Comparison of ENCODE assay signal across 20 cellular contexts in the genomic region with DNA sequence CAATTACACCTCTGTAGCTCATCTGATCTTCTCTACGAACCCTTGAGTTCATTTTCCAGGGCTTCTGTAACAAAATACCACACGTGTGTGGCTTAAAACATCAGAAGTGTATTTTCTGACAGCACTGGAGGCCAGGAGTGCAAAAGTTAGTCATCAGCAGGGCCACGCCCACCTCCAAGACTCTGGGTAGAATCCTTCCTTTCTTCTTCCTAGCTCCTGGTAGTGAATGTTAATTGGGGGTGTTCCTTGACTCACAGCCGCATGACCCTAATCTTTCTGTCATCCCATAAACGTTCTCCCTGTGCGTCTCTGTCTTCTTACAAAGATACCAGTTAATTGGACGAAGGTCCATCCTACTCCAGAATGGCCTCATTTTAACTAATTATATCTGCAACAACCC.
A peak's percentile ranks its signal among the peaks of the same experiment; 100 is the strongest.
DNase-seq lines count a peak whose midpoint lies in the region; ATAC-seq and TF ChIP-seq lines count a peak whose summit lies in the region.
"Had no signal": no experiment of that assay in that cellular context is flagged by ENCODE, and none has a peak within 500 bp of the region (broad histone marks: within the 10 kb centered on the region; RNA-seq: fewer than 3 reads in every experiment).

No MANE protein-coding gene starts in this region.

- no peaks in the 10 kb centered on the region for H4K20me1 ChIP-seq in GM23338 (replicated peaks; ENCODE audit: insufficient read depth)

- no peak overlapping the region for H3K27ac Mint-ChIP-seq in GM23338
- H3K27ac Mint-ChIP-seq: CD8-positive, alpha-beta T cell had no signal

- no peaks in the 10 kb centered on the region for H3K36me3 Mint-ChIP-seq in GM23338 (ENCODE audit: low read depth)
- H3K36me3 Mint-ChIP-seq: CD8-positive, alpha-beta T cell had no signal

- H3K9me3 Mint-ChIP-seq in GM23338, result no peaks in the 10 kb centered on the region; the same call in 2 of the 3 replicates

- no peaks in the 10 kb centered on the region for H3K36me3 ChIP-seq in GM23338 (ENCODE audit: insufficient read depth)
- H3K36me3 ChIP-seq: SJSA1 had no signal

- no peak for ATAC-seq in GM23338
- ATAC-seq: CD8-positive, alpha-beta T cell; HepG2; Right ventricle myocardium inferior had no signal

- peaks cover 3% of the 10 kb centered on the region; the same call in 2 of the 3 replicates for H3K4me1 Mint-ChIP-seq in GM23338

- H3K27me3 ChIP-seq in GM23338 (ENCODE audit: insufficient read depth), result no peaks in the 10 kb centered on the region
- H3K27me3 ChIP-seq: SJSA1 had no signal

- peaks cover 2% of the 10 kb centered on the region for H3K27me3 Mint-ChIP-seq in GM23338 (ENCODE audit: insufficient read depth, low read depth, poor library complexity)

- no peak overlapping the region for H3K4me2 ChIP-seq in GM23338

- H2AFZ ChIP-seq in GM23338, result peak overlapping the region; percentile 72; the same call in 1 of the 2 replicates

- TF ChIP-seq CTCF in GM23338 (conservative IDR thresholded peaks at IDR 0.05; ENCODE audit: low read depth in 2 of 2), result no peak

- no peaks in the 10 kb centered on the region for H3F3A ChIP-seq in GM23338 (replicated peaks; ENCODE audit: low read depth)

- H3K27ac ChIP-seq in GM23338 (ENCODE audit: low read depth), result no peak overlapping the region
- H3K27ac ChIP-seq: SJSA1 had no signal

- no peak overlapping the region for H3K4me3 Mint-ChIP-seq in GM23338
- H3K4me3 Mint-ChIP-seq: CD8-positive, alpha-beta T cell had no signal

- no peak overlapping the region for H3K4me3 ChIP-seq in GM23338
- H3K4me3 ChIP-seq: SJSA1 had no signal

- no peaks in the 10 kb centered on the region for H3K9me2 ChIP-seq in GM23338 (ENCODE audit: insufficient read depth)

- H3K79me2 ChIP-seq in GM23338 (replicated peaks; ENCODE audit: insufficient read depth), result no peaks in the 10 kb centered on the region

- DNase-seq in GM23338 (ENCODE audit: low spot score), result no peak
- DNase-seq in RPMI7951 (ENCODE audit: low read depth), result peak; percentile 7
- DNase-seq in foreskin melanocyte, result peak; percentile 9
- DNase-seq in NCI-H2196 treated with DMSO at 0.1 percent for 48 hours (lab: John Stamatoyannopoulos, UW; ENCODE audit: unreplicated experiment), result no peak
- no peak for DNase-seq in activated CD4-positive, alpha-beta T cell treated with anti-CD3 and anti-CD28 coated beads, Interleukin-2, amount 50 U/mL, for 48 hours
- no peak for DNase-seq in SKM-1 (lab: John Stamatoyannopoulos, UW; ENCODE audit: unreplicated experiment)
- no peak for DNase-seq in NCI-H524 (lab: John Stamatoyannopoulos, UW)
- DNase-seq: C1 segment of cervical spinal cord; CD8-positive, alpha-beta T cell; DMS53; EL; KG1; NCI-H1105; NCI-H2081; NCI-H2171; NCI-H526 treated with DMSO at 0.1 percent for 48 hours; OCI-M1 had no signal

- H3K4me1 ChIP-seq in GM23338 (ENCODE audit: insufficient read depth), result no peaks in the 10 kb centered on the region; the same call in 1 of the 2 replicates
- H3K4me1 ChIP-seq: SJSA1 had no signal

TF ChIP-seq in GM23338, 12 proteins besides CTCF, POLR2A, EP300 and RAD21:
- TF ChIP-seq ZNF114 (CRISPR knock-in tag; IDR thresholded peaks at IDR 0.05) (no peak), EZH2phosphoT487 (IDR thresholded peaks at IDR 0.05; ENCODE audit: unreplicated experiment) (no peak), ETS1 (IDR thresholded peaks at IDR 0.05) (no peak), CREB1 (CRISPR knock-in tag; IDR thresholded peaks at IDR 0.05; ENCODE audit: low read depth) (no peak), EZH2 (IDR thresholded peaks at IDR 0.05; ENCODE audit: low read depth, unreplicated experiment) (no peak), REST (IDR thresholded peaks at IDR 0.05; ENCODE audit: unreplicated experiment) (no peak), ZNF462 (CRISPR knock-in tag; IDR thresholded peaks at IDR 0.05) (no peak)

Comparison
In these comparisons a context has a peak if more than half of its experiments do, and no peak if none do; other contexts are left out.
1. DNase-seq: peak in RPMI7951 (single experiment) and foreskin melanocyte (single experiment); none in GM23338 (single experiment), NCI-H2196 treated with DMSO at 0.1 percent for 48 hours (single experiment), activated CD4-positive, alpha-beta T cell treated with anti-CD3 and anti-CD28 coated beads, Interleukin-2, amount 50 U/mL, for 48 hours (0 of 2), SKM-1 (single experiment) and NCI-H524 (0 of 2).